Comparison of ENCODE assay signal across 1 cellular context in genomic region chr2:118855451-118856279, GRCh38.
TF ChIP-seq lines count a peak whose summit lies in the region.

No MANE protein-coding gene starts in this region.

TF ChIP-seq in HepG2, 621 proteins besides CTCF, POLR2A, EP300 and RAD21 (continued from another document and continues in another):
- TF ChIP-seq YY1 (IDR thresholded peaks at IDR 0.05; ENCODE audit: insufficient read depth, insufficient replicate concordance, low read depth, low read length) (peak; percentile 62), ZNF790 (CRISPR knock-in tag; IDR thresholded peaks at IDR 0.05; ENCODE audit: borderline replicate concordance) (no peak), ZNF709 (CRISPR knock-in tag; IDR thresholded peaks at IDR 0.05) (0 out of 2 replicates have a peak, but pooled peaks have one; percentile 48), TOE1 (CRISPR knock-in tag; IDR thresholded peaks at IDR 0.05) (no peak), ZNF343 (CRISPR knock-in tag; IDR thresholded peaks at IDR 0.05) (no peak), CSRNP1 (CRISPR knock-in tag; IDR thresholded peaks at IDR 0.05) (peak; percentile 39; the same call in 1 of the 2 replicates), PATZ1 (CRISPR knock-in tag; IDR thresholded peaks at IDR 0.05) (0 out of 2 replicates have a peak, but pooled peaks have one; percentile 10), ZBTB42 (CRISPR knock-in tag; IDR thresholded peaks at IDR 0.05) (no peak), ZSCAN30 (CRISPR knock-in tag; IDR thresholded peaks at IDR 0.05) (no peak), SNRNP70 (IDR thresholded peaks at IDR 0.05; ENCODE audit: low read depth, low read length) (no peak), ZNF552 (CRISPR knock-in tag; IDR thresholded peaks at IDR 0.05; ENCODE audit: borderline replicate concordance) (no peak), ZNF292 (CRISPR knock-in tag; IDR thresholded peaks at IDR 0.05; ENCODE audit: borderline replicate concordance, low read depth) (no peak), CC2D1A (CRISPR knock-in tag; IDR thresholded peaks at IDR 0.05) (no peak), ASH2L (IDR thresholded peaks at IDR 0.05; ENCODE audit: insufficient read length, low read depth, low read length) (no peak), RELA (CRISPR knock-in tag; IDR thresholded peaks at IDR 0.05) (no peak), ATF1 (CRISPR knock-in tag; IDR thresholded peaks at IDR 0.05) (no peak), ZNF800 (CRISPR knock-in tag; IDR thresholded peaks at IDR 0.05) (peak; percentile 72; the same call in 1 of the 2 replicates), MYC (CRISPR knock-in tag; IDR thresholded peaks at IDR 0.05; ENCODE audit: borderline replicate concordance) (peak; percentile 63; the same call in 1 of the 2 replicates), NFIB (CRISPR knock-in tag; IDR thresholded peaks at IDR 0.05; ENCODE audit: borderline replicate concordance) (no peak), ZNF33A (CRISPR knock-in tag; IDR thresholded peaks at IDR 0.05; ENCODE audit: borderline replicate concordance) (no peak), GLI4 (CRISPR knock-in tag; IDR thresholded peaks at IDR 0.05; ENCODE audit: borderline replicate concordance) (no peak), AHR (CRISPR knock-in tag; IDR thresholded peaks at IDR 0.05) (0 out of 2 replicates have a peak, but pooled peaks have one; percentile 4), SYNCRIP (IDR thresholded peaks at IDR 0.05; ENCODE audit: insufficient read depth, low read depth, low read length) (no peak), ZSCAN20 (CRISPR knock-in tag; IDR thresholded peaks at IDR 0.05; ENCODE audit: borderline replicate concordance) (no peak), TFDP2 (CRISPR knock-in tag; IDR thresholded peaks at IDR 0.05) (no peak), SRY (CRISPR knock-in tag; IDR thresholded peaks at IDR 0.05) (0 out of 2 replicates have a peak, but pooled peaks have one; percentile 48), ETV6 (CRISPR knock-in tag; conservative IDR thresholded peaks at IDR 0.05) (no peak), ZNF367 (CRISPR knock-in tag; IDR thresholded peaks at IDR 0.05; ENCODE audit: borderline replicate concordance) (no peak), ZNF770 (CRISPR knock-in tag; IDR thresholded peaks at IDR 0.05) (no peak), TARDBP (CRISPR knock-in tag; IDR thresholded peaks at IDR 0.05) (no peak), CEBPB (IDR thresholded peaks at IDR 0.05; ENCODE audit: borderline replicate concordance, low read depth, low read length) (no peak), MBD4 (IDR thresholded peaks at IDR 0.05; ENCODE audit: borderline replicate concordance, low read length) (no peak), ZMAT5 (CRISPR knock-in tag; IDR thresholded peaks at IDR 0.05; ENCODE audit: borderline replicate concordance, low read depth) (no peak), ZNF335 (CRISPR knock-in tag; IDR thresholded peaks at IDR 0.05) (no peak), PRDM4 (CRISPR knock-in tag; IDR thresholded peaks at IDR 0.05; ENCODE audit: borderline replicate concordance) (no peak), GRHL1 (CRISPR knock-in tag; conservative IDR thresholded peaks at IDR 0.05) (no peak), DZIP1 (CRISPR knock-in tag; IDR thresholded peaks at IDR 0.05) (no peak), TFDP1 (CRISPR knock-in tag; IDR thresholded peaks at IDR 0.05; ENCODE audit: borderline replicate concordance) (0 out of 2 replicates have a peak, but pooled peaks have one; percentile 32), RFXAP (CRISPR knock-in tag; IDR thresholded peaks at IDR 0.05; ENCODE audit: borderline replicate concordance) (0 out of 2 replicates have a peak, but pooled peaks have one; percentile 38), SP5 (CRISPR knock-in tag; IDR thresholded peaks at IDR 0.05; ENCODE audit: borderline replicate concordance, low read depth) (no peak)
